9 cellular contexts compared by ENCODE assay signal in genomic region chr1:95742591-95743089, GRCh38.
A peak's percentile ranks its signal among the peaks of the same experiment; 100 is the strongest.
DNase-seq lines count a peak whose midpoint lies in the region; ATAC-seq and TF ChIP-seq lines count a peak whose summit lies in the region.
"Had no signal": no experiment of that assay in that cellular context is flagged by ENCODE, and none has a peak within 500 bp of the region (broad histone marks: within the 10 kb centered on the region; RNA-seq: fewer than 3 reads in every experiment).

No MANE protein-coding gene starts in this region.

- no peak overlapping the region for H2AFZ ChIP-seq in trophoblast cell (ENCODE audit: insufficient read depth, low read length, poor library complexity)

- H3K9ac ChIP-seq in trophoblast cell (ENCODE audit: low read length): no peak overlapping the region

- H3K9me3 ChIP-seq in trophoblast cell (ENCODE audit: insufficient read depth, low read depth, low read length): no peaks in the 10 kb centered on the region

- no peak overlapping the region for H3K18ac ChIP-seq in trophoblast cell (ENCODE audit: low read length)

- H4K8ac ChIP-seq in trophoblast cell (ENCODE audit: low read depth, low read length): no peak overlapping the region

- no peaks in the 10 kb centered on the region for H3K4me1 ChIP-seq in trophoblast cell (ENCODE audit: control insufficient read depth in 1 of 2, insufficient read depth in 2 of 2, low read length in 2 of 2)

- no peak overlapping the region for H3K4ac ChIP-seq in trophoblast cell (ENCODE audit: low read depth, low read length)

- no peak overlapping the region for H4K91ac ChIP-seq in trophoblast cell (ENCODE audit: low read depth, low read length)

- no peaks in the 10 kb centered on the region for H3K36me3 Mint-ChIP-seq in stimulated activated effector memory CD8-positive, alpha-beta T cell treated with anti-CD3 and anti-CD28 coated beads, Interleukin-12 subunit alpha, Interleukin-12 subunit beta, amount 100 ng/mL, for 72 hours
- H3K36me3 Mint-ChIP-seq in activated CD4-positive, alpha-beta memory T cell treated with anti-CD3 and anti-CD28 coated beads for 36 hours: no peaks in the 10 kb centered on the region

- no CpG with 5 or more reads among the region's 3 CpGs for WGBS in trophoblast cell (ENCODE audit: extremely low coverage, insufficient coverage, insufficient read length)

- no peaks in the 10 kb centered on the region for H3K4me1 Mint-ChIP-seq in stimulated activated effector memory CD8-positive, alpha-beta T cell treated with anti-CD3 and anti-CD28 coated beads, Interleukin-12 subunit alpha, Interleukin-12 subunit beta, amount 100 ng/mL, for 72 hours
- H3K4me1 Mint-ChIP-seq in activated CD4-positive, alpha-beta memory T cell treated with anti-CD3 and anti-CD28 coated beads for 36 hours (ENCODE audit: low read depth): no peaks in the 10 kb centered on the region

- no peak overlapping the region for H3K4me2 ChIP-seq in trophoblast cell (ENCODE audit: low read length)

- H3K79me1 ChIP-seq in trophoblast cell (ENCODE audit: low read length): no peaks in the 10 kb centered on the region

- H3K27me3 ChIP-seq in trophoblast cell (ENCODE audit: insufficient read depth, low read length): no peaks in the 10 kb centered on the region

- no peak overlapping the region for H3K27ac Mint-ChIP-seq in stimulated activated effector memory CD8-positive, alpha-beta T cell treated with anti-CD3 and anti-CD28 coated beads, Interleukin-12 subunit alpha, Interleukin-12 subunit beta, amount 100 ng/mL, for 72 hours
- H3K27ac Mint-ChIP-seq in activated CD4-positive, alpha-beta memory T cell treated with anti-CD3 and anti-CD28 coated beads for 36 hours: no peak overlapping the region

- H3K4me3 Mint-ChIP-seq in stimulated activated effector memory CD8-positive, alpha-beta T cell treated with anti-CD3 and anti-CD28 coated beads, Interleukin-12 subunit alpha, Interleukin-12 subunit beta, amount 100 ng/mL, for 72 hours: no peak overlapping the region
- no peak overlapping the region for H3K4me3 Mint-ChIP-seq in activated CD4-positive, alpha-beta memory T cell treated with anti-CD3 and anti-CD28 coated beads for 36 hours

- ATAC-seq in GM19324 (IDR thresholded peaks at IDR 0.05; ENCODE audit: low FRiP score, unreplicated experiment): peak; percentile 43
- no peak for ATAC-seq in stimulated activated effector memory CD8-positive, alpha-beta T cell treated with anti-CD3 and anti-CD28 coated beads, Interleukin-12 subunit alpha, Interleukin-12 subunit beta, amount 100 ng/mL, for 72 hours

- intact Hi-C loops in activated CD4-positive, alpha-beta memory T cell treated with anti-CD3 and anti-CD28 coated beads for 36 hours (cut with micrococcal nuclease): no loop called here

- H2BK120ac ChIP-seq in trophoblast cell (ENCODE audit: insufficient read depth, low read length, poor library complexity): no peak overlapping the region

- H3K4me3 ChIP-seq in choroid plexus epithelial cell (ENCODE audit: low read depth, low read length) (no peak overlapping the region), trophoblast cell (ENCODE audit: low read depth, low read length) (no peak overlapping the region)
- H3K4me3 ChIP-seq: SK-N-MC had no signal

- no peaks in the 10 kb centered on the region for H3K27me3 Mint-ChIP-seq in activated CD4-positive, alpha-beta memory T cell treated with anti-CD3 and anti-CD28 coated beads for 36 hours

- H3K9me3 Mint-ChIP-seq in stimulated activated effector memory CD8-positive, alpha-beta T cell treated with anti-CD3 and anti-CD28 coated beads, Interleukin-12 subunit alpha, Interleukin-12 subunit beta, amount 100 ng/mL, for 72 hours: peaks cover 25% of the 10 kb centered on the region
- peaks cover 9% of the 10 kb centered on the region for H3K9me3 Mint-ChIP-seq in activated CD4-positive, alpha-beta memory T cell treated with anti-CD3 and anti-CD28 coated beads for 36 hours

- no peaks in the 10 kb centered on the region for H3K79me2 ChIP-seq in trophoblast cell (ENCODE audit: control insufficient read depth, insufficient read depth, low read length, poor library complexity)

- H2AK5ac ChIP-seq in trophoblast cell (ENCODE audit: low read length): no peak overlapping the region

- H2BK12ac ChIP-seq in trophoblast cell (ENCODE audit: low read length): no peak overlapping the region

- no peak overlapping the region for H3K23ac ChIP-seq in trophoblast cell (ENCODE audit: low read length)

- CTCF ChIA-PET in activated CD4-positive, alpha-beta memory T cell treated with anti-CD3 and anti-CD28 coated beads for 36 hours (lab: Charles Lee): no interaction called here

- DNase-seq in NCI-H2107 (lab: John Stamatoyannopoulos, UW) (peak; percentile 96), choroid plexus epithelial cell (ENCODE audit: low read depth) (peak; percentile 2), trophoblast cell (no peak), NCI-H446 treated with DMSO at 0.1 percent for 48 hours (lab: John Stamatoyannopoulos, UW) (no peak), COR-L47 (lab: John Stamatoyannopoulos, UW) (no peak)
- DNase-seq in stimulated activated effector memory CD8-positive, alpha-beta T cell treated with anti-CD3 and anti-CD28 coated beads, Interleukin-12 subunit alpha, Interleukin-12 subunit beta, amount 100 ng/mL, for 72 hours (ENCODE audit: low spot score in 2 of 2): no peak
- DNase-seq in activated CD4-positive, alpha-beta memory T cell treated with anti-CD3 and anti-CD28 coated beads for 36 hours: no peak

- no peak overlapping the region for H2BK5ac ChIP-seq in trophoblast cell (ENCODE audit: low read depth, low read length, poor library complexity)

- H3K14ac ChIP-seq in trophoblast cell (ENCODE audit: low read length): no peak overlapping the region

- H3K36me3 ChIP-seq in trophoblast cell (ENCODE audit: control insufficient read depth in 1 of 2, insufficient read depth in 2 of 2, low read length in 2 of 2): no peaks in the 10 kb centered on the region

- no peak for TF ChIP-seq CTCF in choroid plexus epithelial cell (conservative IDR thresholded peaks at IDR 0.05; ENCODE audit: low read depth, low read length)

- peak overlapping the region; percentile 7 for H4K12ac ChIP-seq in trophoblast cell (ENCODE audit: low read depth, low read length)

- H3K27ac ChIP-seq in trophoblast cell (ENCODE audit: low read depth, low read length): no peak overlapping the region
- H3K27ac ChIP-seq: SK-N-MC had no signal

- POLR2A ChIA-PET in activated CD4-positive, alpha-beta memory T cell treated with anti-CD3 and anti-CD28 coated beads for 36 hours (lab: Charles Lee): no interaction called here

Comparison
In these comparisons a context has a peak if more than half of its experiments do, and no peak if none do; other contexts are left out.
1. DNase-seq: peak in NCI-H2107 (single experiment) and choroid plexus epithelial cell (single experiment); none in trophoblast cell (0 of 2), NCI-H446 treated with DMSO at 0.1 percent for 48 hours (single experiment), stimulated activated effector memory CD8-positive, alpha-beta T cell treated with anti-CD3 and anti-CD28 coated beads, Interleukin-12 subunit alpha, Interleukin-12 subunit beta, amount 100 ng/mL, for 72 hours (0 of 2), activated CD4-positive, alpha-beta memory T cell treated with anti-CD3 and anti-CD28 coated beads for 36 hours (single experiment) and COR-L47 (single experiment).